9 cellular contexts compared by ENCODE assay signal in the genomic region with DNA sequence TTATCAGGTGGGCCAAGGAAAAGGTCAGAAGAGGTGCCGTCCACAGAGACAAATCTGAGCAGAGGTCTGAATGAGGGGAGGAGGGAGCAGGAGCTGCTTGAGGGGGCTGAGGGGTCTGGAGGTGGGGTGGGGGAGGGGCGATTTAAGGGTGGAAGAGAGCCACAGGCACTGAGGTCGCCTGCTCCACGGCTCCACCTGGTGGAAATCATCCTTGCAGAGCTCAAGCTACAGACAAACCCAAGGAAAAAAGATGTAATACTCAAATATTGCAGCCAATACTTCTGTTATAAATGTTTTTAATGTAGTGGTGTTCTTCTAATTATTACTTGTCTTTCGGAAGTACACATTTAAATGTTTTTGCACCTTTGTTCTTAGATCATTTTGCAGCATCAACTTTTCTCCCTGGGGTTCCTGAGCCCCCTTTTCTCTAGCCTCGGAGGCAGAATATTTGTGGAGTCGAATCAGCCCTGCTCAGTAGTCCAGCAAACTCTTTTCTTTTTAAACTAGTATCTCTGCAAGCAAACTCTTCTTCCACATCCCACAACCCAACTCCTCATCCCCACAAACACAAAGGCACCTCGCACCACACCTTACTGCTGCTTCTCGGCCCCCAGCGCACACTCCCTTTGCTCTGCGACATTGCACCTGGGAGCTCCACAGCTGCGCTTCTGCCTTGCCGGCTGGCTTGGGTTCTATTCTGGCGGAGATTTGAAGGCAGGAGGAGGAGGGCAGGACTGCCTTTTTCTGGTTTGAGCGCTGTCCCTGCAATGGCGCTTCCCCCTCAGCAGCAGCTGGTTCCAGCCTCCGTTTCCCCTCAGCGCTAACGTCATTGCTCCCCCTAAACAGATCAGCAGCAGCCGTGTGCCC. TPM values are rescaled to one million over a fixed set of nuclear protein-coding genes. Genes with fewer than 3 reads are reported as not detected.
DNase-seq lines count a peak whose midpoint lies in the region; ATAC-seq, FAIRE-seq and TF ChIP-seq lines count a peak whose summit lies in the region.
"Had no signal": no experiment of that assay in that cellular context is flagged by ENCODE, and none has a peak within 500 bp of the region (broad histone marks: within the 10 kb centered on the region; RNA-seq: fewer than 3 reads in every experiment).

No MANE protein-coding gene starts in this region.

- H3K9me3 ChIP-seq in small intestine (ENCODE audit: control insufficient read depth, low read depth), result no peaks in the 10 kb centered on the region

- FAIRE-seq in small intestine (lab: Jason Lieb, UNC), result no peak
- FAIRE-seq: islet of Langerhans had no signal

- peaks cover 0 to 3% of the 10 kb centered on the region in 2 donors for H3K27me3 ChIP-seq in small intestine (ENCODE audit: control insufficient read depth in 2 of 2, insufficient read depth in 2 of 2, low read length in 2 of 2)

- no peaks in the 10 kb centered on the region for H3K4me1 Mint-ChIP-seq in CD14-positive monocyte

- H3K4me3 ChIP-seq in small intestine (ENCODE audit: low read depth in 1 of 2, low read length in 2 of 2), result no peak overlapping the region
- no peak overlapping the region for H3K4me3 ChIP-seq in coronary artery

- H3K4me3 Mint-ChIP-seq in CD14-positive monocyte, result no peak overlapping the region

- DNase-seq in CD14-positive monocyte (ENCODE audit: low spot score) (no peak), NCI-H82 (lab: John Stamatoyannopoulos, UW) (peak; percentile 82), ecto neural progenitor cell (ENCODE audit: low spot score) (peak; percentile 73), small intestine (peak; percentile 18), coronary artery (ENCODE audit: low spot score) (no peak)

- TF ChIP-seq CTCF in CD14-positive monocyte (IDR thresholded peaks at IDR 0.05) (peak; percentile 51), coronary artery (IDR thresholded peaks at IDR 0.05) (no peak)

- intact Hi-C loops in CD14-positive monocyte (cut with micrococcal nuclease), result no loop called here

- H3K4me1 ChIP-seq in small intestine (ENCODE audit: control insufficient read depth in 2 of 2, insufficient read depth in 1 of 2, low read depth in 1 of 2, low read length in 1 of 2), result no peaks in the 10 kb centered on the region

- H3K27ac Mint-ChIP-seq in CD14-positive monocyte, result peak overlapping the region in 2 of 7 donors; percentile 30 to 42

- no peaks in the 10 kb centered on the region for H3K36me3 Mint-ChIP-seq in CD14-positive monocyte

- peaks cover 9 to 18% (median 9%) of the 10 kb centered on the region in 3 donors for H3K27me3 Mint-ChIP-seq in CD14-positive monocyte (ENCODE audit: low read depth in 3 of 3)

- 54 to 61% (median 57%) methylated on average over 20 of the region's 20 CpGs for WGBS in small intestine, 3 donors

- no peaks in the 10 kb centered on the region for H3K36me3 ChIP-seq in small intestine (ENCODE audit: control insufficient read depth in 2 of 2, insufficient read depth in 2 of 2, low read length in 2 of 2)

- H3K27ac ChIP-seq in small intestine (ENCODE audit: low read depth in 1 of 2, low read length in 1 of 2), result no peak overlapping the region
- no peak overlapping the region for H3K27ac ChIP-seq in coronary artery

- peaks cover 0 to 9% (median 0%) of the 10 kb centered on the region in 7 donors for H3K9me3 Mint-ChIP-seq in CD14-positive monocyte

- ATAC-seq in GM18519 (IDR thresholded peaks at IDR 0.05; ENCODE audit: low FRiP score, unreplicated experiment) (peak; percentile 46), GM21423 (IDR thresholded peaks at IDR 0.05; ENCODE audit: unreplicated experiment) (no peak), HG03025 (IDR thresholded peaks at IDR 0.05; ENCODE audit: low FRiP score, unreplicated experiment) (no peak)

RNA-seq across cellular contexts. Expression of gene TFAP2A, which starts 51.0 kb away (rescaled TPM):
- not detected for polyA plus RNA-seq in CD14-positive monocyte
- under 1 TPM in 1 of 3 donors, not detected in 2; 0.19 TPM for polyA plus RNA-seq in small intestine

RNA-seq across cellular contexts. Expression of gene GCNT2, which starts 55.3 kb away (rescaled TPM):
- polyA plus RNA-seq in CD14-positive monocyte, result 1 to 10 TPM; 3.5 to 4.3 TPM
- polyA plus RNA-seq in small intestine, result 1 to 10 TPM; 6.5 to 9.8 (median 6.9) TPM

Comparison
In these comparisons a context has a peak if more than half of its experiments do, and no peak if none do; other contexts are left out.
1. DNase-seq: peak in NCI-H82 (single experiment), ecto neural progenitor cell (single experiment) and small intestine (single experiment); none in CD14-positive monocyte (single experiment) and coronary artery (single experiment).